In the genomic region with DNA sequence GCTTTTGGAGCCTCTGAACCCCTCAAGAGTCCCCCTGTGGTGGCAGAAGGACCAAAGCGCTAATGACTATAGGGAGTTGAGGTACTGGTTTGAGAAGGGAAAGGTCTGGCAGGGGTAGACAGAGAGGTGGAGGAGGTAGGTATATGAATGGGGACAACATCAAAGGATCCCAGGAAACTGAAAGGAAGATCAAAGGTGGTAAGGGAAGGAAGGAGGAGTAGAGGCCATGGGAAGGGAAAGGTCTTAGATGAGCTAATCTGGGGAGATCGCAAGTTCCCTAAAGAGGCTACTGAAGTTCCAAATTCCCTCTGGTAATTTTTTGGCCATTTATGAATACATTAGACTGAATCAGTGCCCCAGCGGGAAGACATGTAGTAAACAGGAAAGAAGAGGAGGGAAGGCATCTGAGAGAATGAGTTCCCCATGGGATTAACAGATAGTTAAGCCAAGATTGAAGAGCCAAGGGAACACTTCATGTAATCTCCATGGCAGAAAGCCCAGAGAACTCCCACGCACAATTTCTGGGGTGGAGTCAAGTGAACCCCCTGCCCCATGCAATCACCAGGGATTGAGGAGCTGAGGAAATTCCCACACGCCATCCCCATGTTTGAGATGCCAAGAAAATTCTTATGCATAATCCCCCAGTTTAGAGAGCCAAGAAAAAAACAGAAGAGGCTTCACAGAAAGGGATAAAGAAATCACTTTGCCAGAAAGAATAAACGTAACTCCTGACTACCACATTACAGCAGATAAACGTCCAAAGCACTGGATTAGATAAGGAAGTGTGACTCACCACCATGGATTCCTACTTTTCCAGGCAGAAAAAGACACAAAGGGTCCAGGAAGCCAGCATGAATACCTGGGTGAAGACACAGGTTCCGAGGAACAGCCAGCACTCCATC, we compare ENCODE assay signal across 10 cellular contexts. TPM values are rescaled to one million over a fixed set of nuclear protein-coding genes. Genes with fewer than 3 reads are reported as not detected.
DNase-seq lines count a peak whose midpoint lies in the region; ATAC-seq and TF ChIP-seq lines count a peak whose summit lies in the region.
"Had no signal": no experiment of that assay in that cellular context is flagged by ENCODE, and none has a peak within 500 bp of the region (broad histone marks: within the 10 kb centered on the region; RNA-seq: fewer than 3 reads in every experiment).

No MANE protein-coding gene starts in this region.

- POLR2A ChIA-PET in HEK293 (lab: Yijun Ruan, JAX): interaction anchor here (0.5 kb wide), 1 partner anchor 213 kb away, joined by 3 read pairs; no protein-coding TSS in a partner anchor

- 48 to 61% (median 54%) methylated on average over 8 of the region's 8 CpGs for WGBS in stomach, 5 donors

- no peak for TF ChIP-seq CTCF in HEK293 (tag by site-specific recombination; IDR thresholded peaks at IDR 0.05)
- no peak for TF ChIP-seq CTCF in brain microvascular endothelial cell (IDR thresholded peaks at IDR 0.05; ENCODE audit: low read depth, low read length, missing control alignments)
- no peak for TF ChIP-seq CTCF in stomach (IDR thresholded peaks at IDR 0.05)

- intact Hi-C loops in stomach (cut with DNase I; ENCODE audit: low total_unique reads): no loop called here

- H3K4me3 ChIP-seq in HEK293 (ENCODE audit: low read depth, low read length) (no peak overlapping the region), brain microvascular endothelial cell (ENCODE audit: low read depth, low read length) (no peak overlapping the region), stomach (no peak overlapping the region)

- ATAC-seq in HG02884 (IDR thresholded peaks at IDR 0.05; ENCODE audit: unreplicated experiment): no peak

- H3K9me3 ChIP-seq in HEK293 (ENCODE audit: control insufficient read depth, insufficient read depth, low read depth, low read length) (no peaks in the 10 kb centered on the region), stomach (no peaks in the 10 kb centered on the region)

- H3K27ac ChIP-seq in HEK293 (ENCODE audit: extremely low read depth, low read depth, low read length) (no peak overlapping the region), brain microvascular endothelial cell (peak overlapping the region; percentile 64), stomach (peak overlapping the region in 4 of 5 donors; percentile 8 to 42 (median 38))

- DNase-seq in brain microvascular endothelial cell (peak; percentile 69), islet precursor cell (peak; percentile 70), stomach (no peak), G401 (ENCODE audit: low spot score) (no peak), RKO (ENCODE audit: low spot score) (no peak), cerebellum (ENCODE audit: low spot score) (no peak)
- DNase-seq: activated B cell treated with CpG ODN at 0.5 μM for 24 hours, posterior cingulate gyrus had no signal

- CTCF ChIA-PET in HEK293 (lab: Yijun Ruan, JAX): no interaction called here

- H3K27me3 ChIP-seq in brain microvascular endothelial cell (replicated peaks) (no peaks in the 10 kb centered on the region), stomach (no peaks in the 10 kb centered on the region)

- no peaks in the 10 kb centered on the region for H3K36me3 ChIP-seq in HEK293 (ENCODE audit: control insufficient read depth in 2 of 2, insufficient read depth in 1 of 2, low read length in 2 of 2)
- no peaks in the 10 kb centered on the region for H3K36me3 ChIP-seq in brain microvascular endothelial cell (replicated peaks)
- no peaks in the 10 kb centered on the region for H3K36me3 ChIP-seq in stomach

- in situ Hi-C loops in brain microvascular endothelial cell (cut with HindIII; ENCODE audit: low pct_ligation_motif_present, low sequenced_read_pairs) (no loop called here), G401 (cut with HindIII; ENCODE audit: low sequenced_read_pairs) (no loop called here)

- H3K4me1 ChIP-seq in HEK293 (ENCODE audit: control insufficient read depth, insufficient read depth, low read length) (no peaks in the 10 kb centered on the region; the same call in 1 of the 2 replicates), stomach (no peaks in the 10 kb centered on the region)

- no peak for TF ChIP-seq EP300 in stomach (IDR thresholded peaks at IDR 0.05)

- TF ChIP-seq POLR2A in stomach (IDR thresholded peaks at IDR 0.05): no peak

TF ChIP-seq in HEK293, 187 proteins besides CTCF, POLR2A, EP300 and RAD21 (continues in another document):
- TF ChIP-seq ZNF626 (tag by site-specific recombination; IDR thresholded peaks at IDR 0.05): no peak
- 0 out of 2 replicates have a peak, but pooled peaks have one; percentile 26 for TF ChIP-seq KLF8 (tag by site-specific recombination; IDR thresholded peaks at IDR 0.05)
- 0 out of 2 replicates have a peak, but pooled peaks have one; percentile 10 for TF ChIP-seq EGR2 (tag by site-specific recombination; IDR thresholded peaks at IDR 0.05; ENCODE audit: low read depth)
- TF ChIP-seq ZNF175 (tag by site-specific recombination; IDR thresholded peaks at IDR 0.05): no peak
- TF ChIP-seq, protein P1, sequence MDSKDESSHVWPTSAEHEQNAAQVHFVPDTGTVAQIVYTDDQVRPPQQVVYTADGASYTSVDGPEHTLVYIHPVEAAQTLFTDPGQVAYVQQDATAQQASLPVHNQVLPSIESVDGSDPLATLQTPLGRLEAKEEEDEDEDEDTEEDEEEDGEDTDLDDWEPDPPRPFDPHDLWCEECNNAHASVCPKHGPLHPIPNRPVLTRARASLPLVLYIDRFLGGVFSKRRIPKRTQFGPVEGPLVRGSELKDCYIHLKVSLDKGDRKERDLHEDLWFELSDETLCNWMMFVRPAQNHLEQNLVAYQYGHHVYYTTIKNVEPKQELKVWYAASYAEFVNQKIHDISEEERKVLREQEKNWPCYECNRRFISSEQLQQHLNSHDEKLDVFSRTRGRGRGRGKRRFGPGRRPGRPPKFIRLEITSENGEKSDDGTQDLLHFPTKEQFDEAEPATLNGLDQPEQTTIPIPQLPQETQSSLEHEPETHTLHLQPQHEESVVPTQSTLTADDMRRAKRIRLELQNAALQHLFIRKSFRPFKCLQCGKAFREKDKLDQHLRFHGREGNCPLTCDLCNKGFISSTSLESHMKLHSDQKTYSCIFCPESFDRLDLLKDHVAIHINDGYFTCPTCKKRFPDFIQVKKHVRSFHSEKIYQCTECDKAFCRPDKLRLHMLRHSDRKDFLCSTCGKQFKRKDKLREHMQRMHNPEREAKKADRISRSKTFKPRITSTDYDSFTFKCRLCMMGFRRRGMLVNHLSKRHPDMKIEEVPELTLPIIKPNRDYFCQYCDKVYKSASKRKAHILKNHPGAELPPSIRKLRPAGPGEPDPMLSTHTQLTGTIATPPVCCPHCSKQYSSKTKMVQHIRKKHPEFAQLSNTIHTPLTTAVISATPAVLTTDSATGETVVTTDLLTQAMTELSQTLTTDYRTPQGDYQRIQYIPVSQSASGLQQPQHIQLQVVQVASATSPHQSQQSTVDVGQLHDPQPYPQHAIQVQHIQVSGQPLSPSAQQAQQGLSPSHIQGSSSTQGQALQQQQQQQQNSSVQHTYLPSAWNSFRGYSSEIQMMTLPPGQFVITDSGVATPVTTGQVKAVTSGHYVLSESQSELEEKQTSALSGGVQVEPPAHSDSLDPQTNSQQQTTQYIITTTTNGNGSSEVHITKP (tag by site-specific recombination; IDR thresholded peaks at IDR 0.05): no peak
- no peak for TF ChIP-seq TRIM28 (IDR thresholded peaks at IDR 0.05; ENCODE audit: borderline replicate concordance, low read length)
- TF ChIP-seq, protein P2, sequence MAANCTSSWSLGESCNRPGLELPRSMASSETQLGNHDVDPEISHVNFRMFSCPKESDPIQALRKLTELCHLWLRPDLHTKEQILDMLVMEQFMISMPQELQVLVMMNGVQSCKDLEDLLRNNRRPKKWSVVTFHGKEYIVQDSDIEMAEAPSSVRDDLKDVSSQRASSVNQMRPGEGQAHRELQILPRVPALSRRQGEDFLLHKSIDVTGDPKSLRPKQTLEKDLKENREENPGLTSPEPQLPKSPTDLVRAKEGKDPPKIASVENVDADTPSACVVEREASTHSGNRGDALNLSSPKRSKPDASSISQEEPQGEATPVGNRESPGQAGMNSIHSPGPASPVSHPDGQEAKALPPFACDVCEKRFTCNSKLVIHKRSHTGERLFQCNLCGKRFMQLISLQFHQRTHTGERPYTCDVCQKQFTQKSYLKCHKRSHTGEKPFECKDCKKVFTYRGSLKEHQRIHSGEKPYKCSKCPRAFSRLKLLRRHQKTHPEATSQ (tag by site-specific recombination; IDR thresholded peaks at IDR 0.05): no peak
- TF ChIP-seq, protein P3, sequence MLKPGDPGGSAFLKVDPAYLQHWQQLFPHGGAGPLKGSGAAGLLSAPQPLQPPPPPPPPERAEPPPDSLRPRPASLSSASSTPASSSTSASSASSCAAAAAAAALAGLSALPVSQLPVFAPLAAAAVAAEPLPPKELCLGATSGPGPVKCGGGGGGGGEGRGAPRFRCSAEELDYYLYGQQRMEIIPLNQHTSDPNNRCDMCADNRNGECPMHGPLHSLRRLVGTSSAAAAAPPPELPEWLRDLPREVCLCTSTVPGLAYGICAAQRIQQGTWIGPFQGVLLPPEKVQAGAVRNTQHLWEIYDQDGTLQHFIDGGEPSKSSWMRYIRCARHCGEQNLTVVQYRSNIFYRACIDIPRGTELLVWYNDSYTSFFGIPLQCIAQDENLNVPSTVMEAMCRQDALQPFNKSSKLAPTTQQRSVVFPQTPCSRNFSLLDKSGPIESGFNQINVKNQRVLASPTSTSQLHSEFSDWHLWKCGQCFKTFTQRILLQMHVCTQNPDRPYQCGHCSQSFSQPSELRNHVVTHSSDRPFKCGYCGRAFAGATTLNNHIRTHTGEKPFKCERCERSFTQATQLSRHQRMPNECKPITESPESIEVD (tag by site-specific recombination; IDR thresholded peaks at IDR 0.05): no peak
- TF ChIP-seq ZFHX2 (tag by site-specific recombination; conservative IDR thresholded peaks at IDR 0.05): 0 out of 2 replicates have a peak, but pooled peaks have one; percentile 27
- no peak for TF ChIP-seq ZNF610 (tag by site-specific recombination; IDR thresholded peaks at IDR 0.05; ENCODE audit: borderline replicate concordance)
- no peak for TF ChIP-seq SCRT2 (tag by site-specific recombination; IDR thresholded peaks at IDR 0.05)
- no peak for TF ChIP-seq ZNF132 (tag by site-specific recombination; IDR thresholded peaks at IDR 0.05; ENCODE audit: borderline replicate concordance)
- TF ChIP-seq ZNF548 (tag by site-specific recombination; IDR thresholded peaks at IDR 0.05): no peak
- no peak for TF ChIP-seq SP3 (tag by site-specific recombination; IDR thresholded peaks at IDR 0.05)
- TF ChIP-seq ZNF140 (tag by site-specific recombination; IDR thresholded peaks at IDR 0.05): no peak

RNA-seq across cellular contexts. Expression of a gene that starts 25.8 kb away (rescaled TPM):
- total RNA-seq in stomach (10 to 100 TPM in 2 of 5 donors, 1 to 10 TPM in 3; 1.6 to 13.3 (median 6.1) TPM), cerebellum (5.5 TPM)
- 1 to 10 TPM; 1.8 to 2.6 (median 1.8) TPM for polyA plus RNA-seq in stomach
- total RNA-seq in G401 (2014; rRNA removed; shearing (Covaris generic)): 0.12 TPM in 1 of 2 replicates, not detected in the other
- total RNA-seq: activated B cell treated with CpG ODN at 0.5 μM for 24 hours had no signal

RNA-seq across cellular contexts. Expression of a gene that starts 38.9 kb away (rescaled TPM):
- total RNA-seq in stomach: not detected
- under 1 TPM in 1 of 3 donors, not detected in 2; 0.38 TPM for polyA plus RNA-seq in stomach
- total RNA-seq in G401 (2014; rRNA removed; shearing (Covaris generic)): not detected in 2 replicates
- not detected for total RNA-seq in cerebellum
- total RNA-seq: activated B cell treated with CpG ODN at 0.5 μM for 24 hours had no signal

RNA-seq across cellular contexts. Expression of a gene that starts 41.9 kb away (rescaled TPM):
- total RNA-seq in stomach (10 to 100 TPM in 2 of 5 donors, 1 to 10 TPM in 3; 1.7 to 23.3 (median 5.7) TPM), cerebellum (6.5 TPM)
- polyA plus RNA-seq in stomach: 1 to 10 TPM; 1.7 to 3.5 (median 2.0) TPM
- 5.0 and 7.9 TPM in 2 replicates for total RNA-seq in G401 (2014; rRNA removed; shearing (Covaris generic))

Comparison
In these comparisons a context has a peak if more than half of its experiments do, and no peak if none do; other contexts are left out.
1. DNase-seq: peak in brain microvascular endothelial cell (single experiment) and islet precursor cell (single experiment); none in stomach (single experiment), G401 (single experiment), RKO (single experiment) and cerebellum (single experiment).